In genomic region chr5:173891367-173891766, GRCh38 we compare ENCODE assay signal across 8 cellular contexts. TPM values are rescaled to one million over a fixed set of nuclear protein-coding genes. Genes with fewer than 3 reads are reported as not detected.
DNase-seq lines count a peak whose midpoint lies in the region; ATAC-seq and TF ChIP-seq lines count a peak whose summit lies in the region.

No MANE protein-coding gene starts in this region.

- H3K79me2 ChIP-seq in ACC112 (ENCODE audit: control insufficient read depth, insufficient read depth, low read length, unreplicated experiment) (peaks cover 70% of the 10 kb centered on the region), Loucy (ENCODE audit: insufficient read depth, low read length) (no peaks in the 10 kb centered on the region)

- H3K4me3 Mint-ChIP-seq in naive thymus-derived CD8-positive, alpha-beta T cell, result peak overlapping the region; percentile 13 to 97 (median 75)

- DNase-seq in cerebellar cortex (ENCODE audit: low spot score) (peak; percentile 49), anterior cingulate cortex (lab: John Stamatoyannopoulos, UW) (no peak), globus pallidus (ENCODE audit: low spot score) (no peak)
- no peak for DNase-seq in naive thymus-derived CD8-positive, alpha-beta T cell

- H3K27me3 Mint-ChIP-seq in naive thymus-derived CD8-positive, alpha-beta T cell, result no peaks in the 10 kb centered on the region

- H3K9me3 Mint-ChIP-seq in naive thymus-derived CD8-positive, alpha-beta T cell, result peaks cover 0 to 2% (median 0%) of the 10 kb centered on the region in 9 donors

- no peaks in the 10 kb centered on the region for H4K20me1 ChIP-seq in Loucy (ENCODE audit: insufficient read depth, low read length, poor library complexity, severe bottlenecking)

- H3K4me3 ChIP-seq in ACC112 (ENCODE audit: low read depth, low read length) (peak overlapping the region; percentile 91), Loucy (ENCODE audit: low read length, poor library complexity, severe bottlenecking) (peak overlapping the region; percentile 44)

- H3K9me2 ChIP-seq in Loucy (replicated peaks; ENCODE audit: low read depth, low read length), result no peaks in the 10 kb centered on the region

- H3K27me3 ChIP-seq in ACC112 (ENCODE audit: insufficient read depth, low read length), result no peaks in the 10 kb centered on the region
- H3K27me3 ChIP-seq in Loucy (ENCODE audit: insufficient read depth, low read length, poor library complexity, severe bottlenecking), result no peaks in the 10 kb centered on the region

- no peak for ATAC-seq in naive thymus-derived CD8-positive, alpha-beta T cell
- ATAC-seq in HG03378 (IDR thresholded peaks at IDR 0.05; ENCODE audit: unreplicated experiment), result no peak
- ATAC-seq in GM18519 (IDR thresholded peaks at IDR 0.05; ENCODE audit: low FRiP score, unreplicated experiment), result no peak

- H3K4me1 Mint-ChIP-seq in naive thymus-derived CD8-positive, alpha-beta T cell, result peaks cover 25 to 87% (median 73%) of the 10 kb centered on the region in 4 donors

- H3K36me3 ChIP-seq in ACC112 (ENCODE audit: insufficient read depth, low read length) (no peaks in the 10 kb centered on the region), Loucy (ENCODE audit: insufficient read depth, low read length) (no peaks in the 10 kb centered on the region)

- peak overlapping the region; percentile 60 for H3K4me2 ChIP-seq in Loucy (ENCODE audit: low read depth, low read length, poor library complexity, severe bottlenecking)

- H3F3A ChIP-seq in Loucy (ENCODE audit: low read depth), result no peaks in the 10 kb centered on the region; the same call in 1 of the 2 replicates

- peaks cover 0 to 5% (median 2%) of the 10 kb centered on the region in 3 donors for H3K36me3 Mint-ChIP-seq in naive thymus-derived CD8-positive, alpha-beta T cell

- H3K27ac Mint-ChIP-seq in naive thymus-derived CD8-positive, alpha-beta T cell, result peak overlapping the region in 1 of 10 donors; percentile 20

- no peak overlapping the region for H3K9ac ChIP-seq in Loucy (ENCODE audit: low read depth, low read length, poor library complexity, severe bottlenecking)

- TF ChIP-seq CTCF in Loucy (conservative IDR thresholded peaks at IDR 0.05; ENCODE audit: low read length), result no peak

- H3K9me3 ChIP-seq in Loucy (ENCODE audit: insufficient read depth, low read depth, low read length), result no peaks in the 10 kb centered on the region

- no peak overlapping the region for H2AFZ ChIP-seq in ACC112 (ENCODE audit: low read length, unreplicated experiment)
- H2AFZ ChIP-seq in Loucy (ENCODE audit: low read length), result no peak overlapping the region

- H3K4me1 ChIP-seq in ACC112 (ENCODE audit: control insufficient read depth, insufficient read depth, low read length, unreplicated experiment) (peaks cover 19% of the 10 kb centered on the region), Loucy (ENCODE audit: insufficient read depth, low read length, poor library complexity, severe bottlenecking) (peaks cover 31% of the 10 kb centered on the region)

- no peak overlapping the region for H3K27ac ChIP-seq in ACC112 (ENCODE audit: low read depth, low read length)

- POLR2A ChIA-PET in naive thymus-derived CD8-positive, alpha-beta T cell (lab: Charles Lee), result interaction anchor here (1.2 to 5.8 kb wide), 2 partner anchors 27 to 275 kb away, joined by 4 to 75 read pairs; partner anchors contain the start of gene BOD1

RNA-seq across cellular contexts. Expression of gene CPEB4, which starts 3.2 kb away (rescaled TPM):
- 10 to 100 TPM; 14.4 to 16.0 TPM for total RNA-seq in naive thymus-derived CD8-positive, alpha-beta T cell
- polyA plus RNA-seq in naive thymus-derived CD8-positive, alpha-beta T cell, result 1 to 10 TPM; 1.2 to 4.4 (median 2.8) TPM
